In genomic region chrX:150989420-150989819, GRCh38 we compare ENCODE assay signal across 23 cellular contexts.
"Had no signal": no experiment of that assay in that cellular context is flagged by ENCODE, and none has a peak within 500 bp of the region (broad histone marks: within the 10 kb centered on the region; RNA-seq: fewer than 3 reads in every experiment).

No MANE protein-coding gene starts in this region.

- H3K9me3 ChIP-seq: esophagus muscularis mucosa, gastroesophageal sphincter, heart left ventricle, prostate gland, right atrium auricular region, sigmoid colon, stomach, thyroid gland, vagina had no signal

- H3K27me3 ChIP-seq: esophagus muscularis mucosa, foreskin keratinocyte, gastroesophageal sphincter, hepatocyte, neural progenitor cell, right atrium auricular region, sigmoid colon, stomach, thyroid gland, vagina had no signal

- H3K36me3 ChIP-seq: esophagus muscularis mucosa, gastroesophageal sphincter, heart left ventricle, neural progenitor cell, prostate gland, right atrium auricular region, sigmoid colon, thyroid gland, vagina had no signal

- H3K9ac ChIP-seq: neural progenitor cell had no signal

- FAIRE-seq: kidney had no signal

- H3K27ac ChIP-seq: epithelial cell of prostate, esophagus muscularis mucosa, foreskin keratinocyte, gastroesophageal sphincter, heart left ventricle, hepatocyte, neural progenitor cell, prostate gland, right atrium auricular region, sigmoid colon, stomach, thyroid gland, vagina had no signal

- H2AFZ ChIP-seq: hepatocyte, neural progenitor cell had no signal

- H3K4me2 ChIP-seq: hepatocyte, neural progenitor cell had no signal

- H3K4me1 ChIP-seq: foreskin keratinocyte, neural progenitor cell, prostate gland, sigmoid colon, thyroid gland, vagina had no signal

- DNase-seq: effector CD8-positive, alpha-beta T cell; endodermal cell; foreskin keratinocyte; heart left ventricle; kidney; natural killer cell; sigmoid colon; stimulated activated CD4-positive, alpha-beta T cell treated with anti-CD3 and anti-CD28 coated beads, Interleukin-2, amount 100 ng/mL, for 24 hours; stimulated activated CD4-positive, alpha-beta T cell treated with anti-CD3 and anti-CD28 coated beads, Interleukin-4, amount 100 ng/mL, for 24 hours; stimulated activated naive CD4-positive, alpha-beta T cell treated with Interleukin-2 at 50 U/mL for 16 hours; stomach; thyroid gland had no signal

- ATAC-seq: foreskin keratinocyte; heart left ventricle; left lobe of liver; natural killer cell; stimulated activated effector memory CD8-positive, alpha-beta T cell treated with anti-CD3 and anti-CD28 coated beads, Interleukin-12 subunit alpha, Interleukin-12 subunit beta, amount 100 ng/mL, for 72 hours had no signal

- H3K4me3 ChIP-seq: esophagus muscularis mucosa, gastroesophageal sphincter, heart left ventricle, hepatocyte, lung, neural progenitor cell, prostate gland, right atrium auricular region, sigmoid colon, stomach, thyroid gland, vagina had no signal
